8 cellular contexts compared by ENCODE assay signal in genomic region chr17:58084317-58084981, GRCh38. TPM values are rescaled to one million over a fixed set of nuclear protein-coding genes. Genes with fewer than 3 reads are reported as not detected.
DNase-seq lines count a peak whose midpoint lies in the region; ATAC-seq and TF ChIP-seq lines count a peak whose summit lies in the region.

No MANE protein-coding gene starts in this region.

- no peaks in the 10 kb centered on the region for H3K9me3 ChIP-seq in Loucy (ENCODE audit: insufficient read depth, low read depth, low read length)
- no peaks in the 10 kb centered on the region for H3K9me3 ChIP-seq in liver (ENCODE audit: control insufficient read depth in 4 of 4, low read length in 3 of 4)

- H3K9ac ChIP-seq in Loucy (ENCODE audit: low read depth, low read length, poor library complexity, severe bottlenecking) (peak overlapping the region; percentile 82), liver (ENCODE audit: low read depth in 1 of 2, low read length in 2 of 2) (peak overlapping the region; percentile 78 to 81)

- no peak overlapping the region for H2AFZ ChIP-seq in Loucy (ENCODE audit: low read length)

- under 1% methylated on average over 7 of the region's 7 CpGs for WGBS in liver

- peak overlapping the region; percentile 94 to 95 for H3K27ac ChIP-seq in liver (ENCODE audit: low read depth in 1 of 2, low read length in 2 of 2)

- no peak overlapping the region for H3K27ac Mint-ChIP-seq in chondrocyte (ENCODE audit: unreplicated experiment)

- TF ChIP-seq CTCF in GM12873 (IDR thresholded peaks at IDR 0.05; ENCODE audit: insufficient read depth, low read depth, low read length, missing control alignments): peak; percentile 61
- peak; percentile 71 for TF ChIP-seq CTCF in Loucy (conservative IDR thresholded peaks at IDR 0.05; ENCODE audit: low read length)
- TF ChIP-seq CTCF in chondrocyte (IDR thresholded peaks at IDR 0.05): peak; percentile 39
- peak; percentile 19 for TF ChIP-seq CTCF in liver (IDR thresholded peaks at IDR 0.05; ENCODE audit: low read depth, low read length, missing input control)

- peak overlapping the region; percentile 80 for H3K4me3 Mint-ChIP-seq in chondrocyte (ENCODE audit: unreplicated experiment)

- H3K79me2 ChIP-seq in Loucy (ENCODE audit: insufficient read depth, low read length): peaks cover 61% of the 10 kb centered on the region

- no peaks in the 10 kb centered on the region for H3F3A ChIP-seq in Loucy (ENCODE audit: low read depth)

- H3K4me1 ChIP-seq in Loucy (ENCODE audit: insufficient read depth, low read length, poor library complexity, severe bottlenecking): peaks cover 49% of the 10 kb centered on the region
- H3K4me1 ChIP-seq in liver (ENCODE audit: control insufficient read depth in 4 of 4, insufficient read depth in 4 of 4, low read length in 3 of 4): peaks cover 4 to 37% (median 25%) of the 10 kb centered on the region in 4 donors

- no peaks in the 10 kb centered on the region for H3K9me3 Mint-ChIP-seq in chondrocyte (ENCODE audit: low read depth)

- TF ChIP-seq RAD21 in liver (IDR thresholded peaks at IDR 0.05): peak in 1 of 2 donors; percentile 0

- H3K4me3 ChIP-seq in Loucy (ENCODE audit: low read length, poor library complexity, severe bottlenecking) (peak overlapping the region; percentile 92), liver (ENCODE audit: low read depth in 1 of 3, low read length in 3 of 3) (peak overlapping the region; percentile 79 to 97 (median 83))

- H4K20me1 ChIP-seq in Loucy (ENCODE audit: insufficient read depth, low read length, poor library complexity, severe bottlenecking): peaks cover 59% of the 10 kb centered on the region

- H3K9me2 ChIP-seq in Loucy (replicated peaks; ENCODE audit: low read depth, low read length): no peaks in the 10 kb centered on the region

- no peak for ATAC-seq in GM21723 (IDR thresholded peaks at IDR 0.05; ENCODE audit: unreplicated experiment)

- peaks cover 8% of the 10 kb centered on the region for H3K36me3 Mint-ChIP-seq in chondrocyte (ENCODE audit: low read depth)

- peaks cover 3% of the 10 kb centered on the region for H3K27me3 ChIP-seq in Loucy (ENCODE audit: insufficient read depth, low read length, poor library complexity, severe bottlenecking)
- no peaks in the 10 kb centered on the region for H3K27me3 ChIP-seq in liver (ENCODE audit: control insufficient read depth in 4 of 4, insufficient read depth in 4 of 4, low read length in 3 of 4)

- H3K36me3 ChIP-seq in Loucy (ENCODE audit: insufficient read depth, low read length) (peaks cover 22% of the 10 kb centered on the region; the same call in 1 of the 2 replicates), liver (ENCODE audit: control insufficient read depth in 4 of 4, insufficient read depth in 3 of 4, low read depth in 1 of 4, low read length in 3 of 4) (peaks cover 2 to 25% (median 15%) of the 10 kb centered on the region in 4 donors)

- H3K4me2 ChIP-seq in Loucy (ENCODE audit: low read depth, low read length, poor library complexity, severe bottlenecking): peak overlapping the region; percentile 93

- H3K27me3 Mint-ChIP-seq in chondrocyte (ENCODE audit: low read depth): peaks cover 6% of the 10 kb centered on the region

- H3K4me1 Mint-ChIP-seq in chondrocyte (ENCODE audit: low read depth): peaks cover 18% of the 10 kb centered on the region

- peak; percentile 35 for DNase-seq in UCSD-AML1 (lab: John Stamatoyannopoulos, UW; ENCODE audit: unreplicated experiment)
- DNase-seq in chondrocyte (ENCODE audit: low spot score): no peak
- DNase-seq in stimulated activated CD8-positive, alpha-beta memory T cell treated with anti-CD3 and anti-CD28 coated beads, Interleukin-4, amount 100 ng/mL, for 24 hours (ENCODE audit: low read depth): peak; percentile 13
- no peak for DNase-seq in inferior parietal cortex (ENCODE audit: extremely low spot score)

TF ChIP-seq in liver, 16 proteins besides CTCF, POLR2A, EP300 and RAD21:
- no peak for TF ChIP-seq EGR1 (IDR thresholded peaks at IDR 0.05; ENCODE audit: low read depth in 2 of 2)
- TF ChIP-seq SP1 (IDR thresholded peaks at IDR 0.05): peak; percentile 46
- TF ChIP-seq GABPA (IDR thresholded peaks at IDR 0.05 in 1 of 2, conservative IDR thresholded peaks at IDR 0.05 in 1 of 2): no peak
- TF ChIP-seq MAX (IDR thresholded peaks at IDR 0.05): peak; percentile 30
- peak; percentile 45 for TF ChIP-seq REST (IDR thresholded peaks at IDR 0.05)
- TF ChIP-seq NR2F2 (IDR thresholded peaks at IDR 0.05): no peak
- TF ChIP-seq RXRA (IDR thresholded peaks at IDR 0.05): peak; percentile 29 to 36
- peak; percentile 68 for TF ChIP-seq HNF4A (conservative IDR thresholded peaks at IDR 0.05)
- TF ChIP-seq FOXA1 (IDR thresholded peaks at IDR 0.05): no peak
- TF ChIP-seq YY1 (IDR thresholded peaks at IDR 0.05): peak; percentile 67
- TF ChIP-seq TAF1 (conservative IDR thresholded peaks at IDR 0.05): no peak

RNA-seq across cellular contexts. Expression of gene DYNLL2, which starts 1.2 kb away (rescaled TPM):
- total RNA-seq in chondrocyte: 15.7 to 17.1 TPM (median 16.0 TPM) in 3 replicates
- 10 to 100 TPM; 11.3 to 16.9 TPM for total RNA-seq in liver
- polyA plus RNA-seq in liver: 10 to 100 TPM in 1 of 2 donors, 1 to 10 TPM in 1; 3.2 to 22.1 TPM

Comparison
In these comparisons a context has a peak if more than half of its experiments do, and no peak if none do; other contexts are left out.
1. CTCF ChIP-seq: peak in every context shown above with its lines; median percentile 71 in Loucy; 61 in GM12873; 39 in chondrocyte; 19 in liver.
2. DNase-seq: peak in UCSD-AML1 (single experiment) and stimulated activated CD8-positive, alpha-beta memory T cell treated with anti-CD3 and anti-CD28 coated beads, Interleukin-4, amount 100 ng/mL, for 24 hours (single experiment); none in chondrocyte (single experiment) and inferior parietal cortex (single experiment).